8 cellular contexts compared by ENCODE assay signal in genomic region chr1:171741872-171742576, GRCh38. TPM values are rescaled to one million over a fixed set of nuclear protein-coding genes. Genes with fewer than 3 reads are reported as not detected.
A peak's percentile ranks its signal among the peaks of the same experiment; 100 is the strongest.
DNase-seq lines count a peak whose midpoint lies in the region; ATAC-seq and TF ChIP-seq lines count a peak whose summit lies in the region.

VAMP4 (minus strand) TSS chr1:171742065; CDS start chr1:171738414, 3,651 bp downstream.

- under 1% methylated on average over 53 of the region's 57 CpGs for WGBS in hepatocyte (ENCODE audit: low lambda C conversion rate, missing lambda C conversion rate)
- WGBS in aorta, 2 donors = 0% methylated on average over 51 to 57 of the region's 57 CpGs

- H2AFZ ChIP-seq in hepatocyte = peak within 1 kb of the TSS; percentile 100

- H4K20me1 ChIP-seq in hepatocyte (ENCODE audit: insufficient read depth, poor library complexity, severe bottlenecking) = no peaks in the 10 kb centered on the region

- H3K4me3 ChIP-seq in hepatocyte (peak within 1 kb of the TSS; percentile 98), aorta (ENCODE audit: low read length in 2 of 2) (peak within 1 kb of the TSS; percentile 91 to 93)

- peaks cover 10% of the 10 kb centered on the region for H3K79me2 ChIP-seq in hepatocyte

- no peak for TF ChIP-seq CTCF in hepatocyte (IDR thresholded peaks at IDR 0.05; ENCODE audit: poor library complexity)

- intact Hi-C loops in aorta (cut with DNase I) = loop anchor here (2.0 kb wide), 1 partner anchor 39 kb away; the partner anchor contains the start of gene METTL13 (in 2 of the 2)

- H3K9me3 ChIP-seq in hepatocyte (ENCODE audit: low read depth) (no peaks in the 10 kb centered on the region), aorta (ENCODE audit: control insufficient read depth, low read length) (no peaks in the 10 kb centered on the region)

- H3K27ac ChIP-seq in hepatocyte (peak within 1 kb of the TSS; percentile 100), aorta (ENCODE audit: low read depth in 1 of 2, low read length in 2 of 2) (peak within 1 kb of the TSS; percentile 65 to 94)

- H3K9me2 ChIP-seq in hepatocyte (replicated peaks; ENCODE audit: insufficient read depth) = no peaks in the 10 kb centered on the region

- H3K4me2 ChIP-seq in hepatocyte = peak within 1 kb of the TSS; percentile 84

- ATAC-seq in GM18517 (IDR thresholded peaks at IDR 0.05; ENCODE audit: unreplicated experiment) (peak; percentile 95), HG02970 (IDR thresholded peaks at IDR 0.05; ENCODE audit: low FRiP score, unreplicated experiment) (peak; percentile 89), aorta (ENCODE audit: low FRiP score) (peak; percentile 96)

- H3K27me3 ChIP-seq in hepatocyte (no peaks in the 10 kb centered on the region), aorta (ENCODE audit: control insufficient read depth in 1 of 2, insufficient read depth in 2 of 2, low read length in 1 of 2) (no peaks in the 10 kb centered on the region)

- H3K4me1 ChIP-seq in hepatocyte (ENCODE audit: insufficient read depth) (no peaks in the 10 kb centered on the region), aorta (ENCODE audit: control insufficient read depth in 1 of 2, insufficient read depth in 2 of 2, low read length in 2 of 2) (peaks cover 0 to 7% of the 10 kb centered on the region in 2 donors)

- DNase-seq in NCI-H2029 (lab: John Stamatoyannopoulos, UW) = peak; percentile 70
- DNase-seq in T1000 (lab: John Stamatoyannopoulos, UW) = peak; percentile 69
- peak; percentile 96 for DNase-seq in astrocyte of the hippocampus (ENCODE audit: low read depth, low spot score)
- peak; percentile 95 for DNase-seq in hepatocyte (ENCODE audit: low spot score)
- DNase-seq in retina = peak; percentile 98
- DNase-seq in aorta = peak; percentile 93 to 95

- no peaks in the 10 kb centered on the region for H3K36me3 ChIP-seq in hepatocyte (replicated peaks; ENCODE audit: insufficient read depth, low read depth)
- H3K36me3 ChIP-seq in aorta (ENCODE audit: control insufficient read depth in 1 of 2, insufficient read depth in 2 of 2, low read length in 1 of 2) = no peaks in the 10 kb centered on the region

RNA-seq across cellular contexts. Expression of gene VAMP4, which starts in this region (rescaled TPM):
- total RNA-seq in hepatocyte = 8.9 and 9.1 TPM in 2 replicates
- 5.8 and 9.5 TPM in 2 replicates for polyA plus RNA-seq in hepatocyte
- 10 to 100 TPM; 22.4 to 28.7 TPM for total RNA-seq in aorta
- 10 to 100 TPM; 24.9 to 26.2 TPM for polyA plus RNA-seq in aorta

Comparison
In these comparisons a context has a peak if more than half of its experiments do, and no peak if none do; other contexts are left out.
1. Peak in every context shown above with its lines: DNase-seq, ATAC-seq, H3K4me3 ChIP-seq and H3K27ac ChIP-seq.